In the genomic region with DNA sequence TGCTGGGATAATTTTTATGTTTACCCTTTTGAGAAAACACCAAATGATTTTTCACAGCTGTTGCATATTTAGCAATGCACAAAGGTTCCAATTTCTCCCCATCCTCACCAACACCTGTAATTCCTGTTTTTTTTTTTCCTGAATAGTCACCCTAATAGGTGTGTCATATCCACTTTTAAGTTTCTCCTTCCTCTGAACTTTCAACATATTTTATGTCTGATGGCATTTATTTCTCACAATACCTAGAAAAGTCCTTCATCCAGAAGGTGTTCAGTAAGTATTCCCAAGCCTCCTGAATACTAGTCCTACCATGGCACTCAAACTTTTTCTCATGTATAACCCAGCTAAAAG, we compare ENCODE assay signal across 9 cellular contexts. TPM values are rescaled to one million over a fixed set of nuclear protein-coding genes. Genes with fewer than 3 reads are reported as not detected.
DNase-seq lines count a peak whose midpoint lies in the region; ATAC-seq and TF ChIP-seq lines count a peak whose summit lies in the region.
"Had no signal": no experiment of that assay in that cellular context is flagged by ENCODE, and none has a peak within 500 bp of the region (broad histone marks: within the 10 kb centered on the region; RNA-seq: fewer than 3 reads in every experiment).

No MANE protein-coding gene starts in this region.

- H4K20me1 ChIP-seq in OCI-LY3 (ENCODE audit: insufficient read depth, low read length): peaks cover 21% of the 10 kb centered on the region

- CTCF ChIA-PET in CD4-positive, alpha-beta memory T cell (lab: Charles Lee; ENCODE audit: partially characterized antibody): interaction anchor here (0.5 to 2.9 kb wide), 5 partner anchors 9 to 167 kb away, joined by 3 to 12 read pairs (median 5); a partner anchor contains a TSS

- no peaks in the 10 kb centered on the region for H3K27me3 Mint-ChIP-seq in CD4-positive, alpha-beta memory T cell
- H3K27me3 Mint-ChIP-seq in endothelial cell (ENCODE audit: unreplicated experiment): peaks cover 6% of the 10 kb centered on the region

- H3K27ac Mint-ChIP-seq in CD4-positive, alpha-beta memory T cell: peak overlapping the region; percentile 92 to 100 (median 99)
- peak overlapping the region; percentile 90 for H3K27ac Mint-ChIP-seq in endothelial cell (ENCODE audit: unreplicated experiment)

- POLR2A ChIA-PET in CD4-positive, alpha-beta memory T cell (lab: Charles Lee; ENCODE audit: partially characterized antibody): interaction anchor here (0.6 to 5.7 kb wide), 13 partner anchors 8 to 1424 kb away, joined by 3 to 140 read pairs (median 6); a partner anchor contains a TSS

- peaks cover 67% of the 10 kb centered on the region for H3K79me2 ChIP-seq in OCI-LY3 (ENCODE audit: low read length)

- no peak for ATAC-seq in HG02763 (IDR thresholded peaks at IDR 0.05; ENCODE audit: unreplicated experiment)

- H3K4me3 Mint-ChIP-seq in CD4-positive, alpha-beta memory T cell: peak overlapping the region; percentile 99 to 100 (median 100)
- peak overlapping the region; percentile 98 for H3K4me3 Mint-ChIP-seq in endothelial cell (ENCODE audit: unreplicated experiment)

- no peak for DNase-seq in CD4-positive, alpha-beta memory T cell
- no peak for DNase-seq in endothelial cell (ENCODE audit: low spot score)
- DNase-seq in GDM1 (lab: John Stamatoyannopoulos, UW): no peak
- no peak for DNase-seq in NCI-H2227 treated with DMSO at 0.1 percent for 48 hours (lab: John Stamatoyannopoulos, UW)
- DNase-seq in NCI-H1436 treated with DMSO at 0.1 percent for 48 hours (lab: John Stamatoyannopoulos, UW): no peak
- DNase-seq: NCI-H1694 treated with DMSO at 0.1 percent for 48 hours had no signal

- no peak overlapping the region for H2AFZ ChIP-seq in OCI-LY3 (ENCODE audit: low read depth, low read length)

- intact Hi-C loops in CD4-positive, alpha-beta memory T cell (cut with micrococcal nuclease): no loop called here

- H3K36me3 ChIP-seq in CD4-positive, alpha-beta memory T cell (ENCODE audit: insufficient read depth, low read length): peaks cover 52% of the 10 kb centered on the region
- H3K36me3 ChIP-seq in OCI-LY3 (replicated peaks; ENCODE audit: low read depth, low read length) (peaks cover 55% of the 10 kb centered on the region), neutrophil (peaks cover 31% of the 10 kb centered on the region)

- H3K4me2 ChIP-seq in OCI-LY3 (ENCODE audit: low read length): peak overlapping the region; percentile 93

- peaks cover 42% of the 10 kb centered on the region for H3K4me1 ChIP-seq in CD4-positive, alpha-beta memory T cell (ENCODE audit: insufficient read depth, low read length)
- peaks cover 21% of the 10 kb centered on the region for H3K4me1 ChIP-seq in OCI-LY3 (ENCODE audit: low read length)
- H3K4me1 ChIP-seq in neutrophil (ENCODE audit: control insufficient read depth in 1 of 2, insufficient read depth in 1 of 2, low read depth in 1 of 2, low read length in 1 of 2): peaks cover 37 to 46% of the 10 kb centered on the region in 2 experiments

- TF ChIP-seq CTCF in OCI-LY3 (IDR thresholded peaks at IDR 0.05; ENCODE audit: low read depth, low read length) (no peak), endothelial cell (IDR thresholded peaks at IDR 0.05; ENCODE audit: unreplicated experiment) (no peak), neutrophil (IDR thresholded peaks at IDR 0.05) (no peak)

- H3K4me3 ChIP-seq in CD4-positive, alpha-beta memory T cell (ENCODE audit: low read length in 2 of 2): peak overlapping the region; percentile 3 to 97
- H3K4me3 ChIP-seq in OCI-LY3 (ENCODE audit: low read length): peak overlapping the region; percentile 93
- H3K4me3 ChIP-seq in neutrophil (ENCODE audit: low read depth in 1 of 2, low read length in 1 of 2): no peak overlapping the region

- H3K36me3 Mint-ChIP-seq in CD4-positive, alpha-beta memory T cell: peaks cover 34 to 55% of the 10 kb centered on the region in 2 donors
- peaks cover 19% of the 10 kb centered on the region for H3K36me3 Mint-ChIP-seq in endothelial cell (ENCODE audit: low read depth, unreplicated experiment)

- H3K27ac ChIP-seq in CD4-positive, alpha-beta memory T cell (ENCODE audit: low read depth, low read length): peak overlapping the region; percentile 90
- H3K27ac ChIP-seq in OCI-LY3 (ENCODE audit: low read length) (peak overlapping the region; percentile 71), neutrophil (peak overlapping the region; percentile 92)

- H3K9ac ChIP-seq in OCI-LY3 (ENCODE audit: low read length): peak overlapping the region; percentile 96

- no peaks in the 10 kb centered on the region for H3K9me3 ChIP-seq in CD4-positive, alpha-beta memory T cell (ENCODE audit: control insufficient read depth in 1 of 2, low read length in 2 of 2)
- H3K9me3 ChIP-seq in OCI-LY3 (ENCODE audit: insufficient read depth, low read length) (no peaks in the 10 kb centered on the region), neutrophil (no peaks in the 10 kb centered on the region)

- H3K9me3 Mint-ChIP-seq in CD4-positive, alpha-beta memory T cell: no peaks in the 10 kb centered on the region
- H3K9me3 Mint-ChIP-seq in endothelial cell (ENCODE audit: unreplicated experiment): no peaks in the 10 kb centered on the region

- peaks cover 18 to 54% (median 34%) of the 10 kb centered on the region in 4 donors for H3K4me1 Mint-ChIP-seq in CD4-positive, alpha-beta memory T cell
- peaks cover 23% of the 10 kb centered on the region for H3K4me1 Mint-ChIP-seq in endothelial cell (ENCODE audit: unreplicated experiment)

- H3K27me3 ChIP-seq in CD4-positive, alpha-beta memory T cell (ENCODE audit: insufficient read depth, low read length): no peaks in the 10 kb centered on the region
- H3K27me3 ChIP-seq in OCI-LY3 (ENCODE audit: low read depth, low read length) (no peaks in the 10 kb centered on the region), neutrophil (no peaks in the 10 kb centered on the region)

RNA-seq across cellular contexts. Expression of a gene that starts 1.5 kb away (rescaled TPM):
- total RNA-seq in CD4-positive, alpha-beta memory T cell: 1,000 to 10,000 TPM; 1,310 to 1,368 TPM
- 1,000 to 10,000 TPM in 1 of 2 donors, 100 to 1,000 TPM in 1; 834 to 1,038 TPM for polyA plus RNA-seq in CD4-positive, alpha-beta memory T cell
- total RNA-seq in endothelial cell (ENCODE audit: unreplicated experiment): 1,216 TPM

RNA-seq across cellular contexts. Expression of a gene that starts 8.1 kb away (rescaled TPM):
- total RNA-seq in CD4-positive, alpha-beta memory T cell: 10 to 100 TPM; 48.9 to 50.8 TPM
- polyA plus RNA-seq in CD4-positive, alpha-beta memory T cell: 10 to 100 TPM in 1 of 2 donors, 1 to 10 TPM in 1; 8.9 to 13.8 TPM
- total RNA-seq in endothelial cell (ENCODE audit: unreplicated experiment): 13.0 TPM

RNA-seq across cellular contexts. Expression of a gene that starts 39.4 kb away (rescaled TPM):
- total RNA-seq in CD4-positive, alpha-beta memory T cell: 10 to 100 TPM; 14.8 to 16.8 TPM
- 1 to 10 TPM; 3.7 to 5.1 TPM for polyA plus RNA-seq in CD4-positive, alpha-beta memory T cell
- total RNA-seq in endothelial cell (ENCODE audit: unreplicated experiment): 7.2 TPM

Comparison
In these comparisons a context has a peak if more than half of its experiments do, and no peak if none do; other contexts are left out.
1. H3K4me3 ChIP-seq: peak in CD4-positive, alpha-beta memory T cell (2 of 2) and OCI-LY3 (single experiment); none in neutrophil (0 of 2).
2. Peak in every context shown above with its lines, with median percentiles within 50 percentile points of each other: H3K27ac ChIP-seq.